Comparison of ENCODE assay signal across 1 cellular context in the genomic region with DNA sequence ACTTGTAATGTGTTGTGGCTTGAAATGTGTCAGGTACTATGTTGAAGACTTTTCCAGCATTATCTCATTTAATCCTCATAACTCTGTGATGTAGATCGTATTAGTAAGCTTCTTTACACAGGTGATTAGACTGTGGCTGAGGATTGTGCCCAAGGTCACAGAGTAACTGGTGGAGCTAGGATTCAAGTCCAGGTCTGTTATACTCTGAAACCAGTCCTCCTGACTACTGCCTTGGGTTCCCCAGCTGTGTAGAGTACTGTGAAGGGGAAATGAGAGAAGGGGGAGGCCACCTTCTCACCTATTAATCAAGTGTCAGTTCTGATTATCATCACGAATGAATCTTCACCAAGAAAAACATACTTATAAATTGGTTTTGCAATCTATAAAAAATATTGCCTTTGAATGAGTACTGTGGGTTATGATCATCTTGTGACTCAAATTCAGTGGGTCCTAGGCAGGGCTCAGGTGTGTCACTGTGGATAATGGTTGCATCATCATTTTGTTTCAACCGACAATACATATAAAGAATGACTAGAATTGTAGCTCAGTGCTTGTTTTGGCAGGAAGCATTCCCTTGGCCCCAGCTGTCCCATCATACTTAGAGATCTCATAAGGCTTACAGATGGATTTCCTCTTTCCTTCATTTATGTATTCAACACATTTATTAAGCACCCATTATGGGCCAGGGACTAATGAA.
TF ChIP-seq lines count a peak whose summit lies in the region.

No MANE protein-coding gene starts in this region.

TF ChIP-seq in IMR-90, 13 proteins besides CTCF, POLR2A, EP300 and RAD21:
- TF ChIP-seq CHD1 (IDR thresholded peaks at IDR 0.05; ENCODE audit: low read depth, low read length) (no peak), CEBPB (IDR thresholded peaks at IDR 0.05; ENCODE audit: low read depth, low read length) (peak; percentile 84)
